In the genomic region with DNA sequence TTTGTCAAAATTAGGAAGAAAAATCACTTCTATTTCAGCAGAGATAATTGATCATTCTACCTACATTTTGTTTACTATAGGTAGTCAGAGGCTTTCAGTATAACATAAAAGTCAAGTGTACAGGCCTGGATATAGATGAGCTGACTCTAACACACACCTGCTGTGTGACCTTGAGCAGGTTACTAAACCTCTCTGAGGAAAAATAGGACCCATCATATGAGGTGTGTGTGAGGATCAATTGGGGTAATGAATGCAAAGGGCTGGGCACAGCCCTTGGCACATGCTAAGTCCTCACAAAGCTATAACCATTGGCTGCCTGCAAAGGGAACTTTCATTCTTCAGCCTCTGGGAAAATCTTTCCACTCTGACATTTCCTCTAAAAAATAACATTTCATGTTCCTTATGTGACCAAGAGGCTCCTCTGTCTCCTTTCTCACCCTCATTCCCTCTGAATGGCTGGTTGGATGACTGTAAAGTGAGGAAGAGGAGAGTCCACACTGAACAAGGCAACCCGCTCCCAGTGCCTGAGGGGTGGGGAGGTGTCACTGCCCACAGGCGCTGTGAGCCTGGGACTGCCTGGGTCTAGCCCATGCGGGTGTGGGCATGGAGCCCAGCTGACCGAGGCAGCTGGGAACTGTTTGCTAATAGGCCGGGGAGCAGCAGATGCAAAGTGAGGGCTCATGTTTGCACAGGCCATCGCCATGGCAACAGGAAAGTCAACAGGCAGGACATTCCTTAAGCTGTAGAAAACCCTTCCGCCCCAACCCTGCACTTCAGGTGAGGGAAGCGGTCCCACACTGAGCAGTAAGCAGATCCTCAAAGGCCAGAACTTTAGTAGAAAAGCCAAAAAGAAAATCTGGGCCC, we compare ENCODE assay signal across 8 cellular contexts. TPM values are rescaled to one million over a fixed set of nuclear protein-coding genes. Genes with fewer than 3 reads are reported as not detected.
DNase-seq lines count a peak whose midpoint lies in the region; ATAC-seq and TF ChIP-seq lines count a peak whose summit lies in the region.

No MANE protein-coding gene starts in this region.

- H3K4me1 Mint-ChIP-seq in glutamatergic neuron (ENCODE audit: low read depth, unreplicated experiment) (peaks cover 18% of the 10 kb centered on the region), osteocyte (ENCODE audit: unreplicated experiment) (peaks cover 71% of the 10 kb centered on the region)

- H3K9me3 Mint-ChIP-seq in glutamatergic neuron (ENCODE audit: unreplicated experiment) = peaks cover 3% of the 10 kb centered on the region
- no peaks in the 10 kb centered on the region for H3K9me3 Mint-ChIP-seq in osteocyte (ENCODE audit: unreplicated experiment)

- in situ Hi-C loops in GM13976 (cut with MboI; ENCODE audit: low sequenced_read_pairs, unreplicated experiment) = no loop called here

- H3K4me3 Mint-ChIP-seq in glutamatergic neuron (ENCODE audit: unreplicated experiment) = no peak overlapping the region
- peak overlapping the region; percentile 49 for H3K4me3 Mint-ChIP-seq in osteocyte (ENCODE audit: unreplicated experiment)

- peak overlapping the region; percentile 87 for H3K27ac Mint-ChIP-seq in glutamatergic neuron (ENCODE audit: unreplicated experiment)
- H3K27ac Mint-ChIP-seq in osteocyte (ENCODE audit: unreplicated experiment) = peak overlapping the region; percentile 99

- H3K36me3 Mint-ChIP-seq in glutamatergic neuron (ENCODE audit: unreplicated experiment) (no peaks in the 10 kb centered on the region), osteocyte (ENCODE audit: unreplicated experiment) (peaks cover 54% of the 10 kb centered on the region)

- ATAC-seq in HG03342 (IDR thresholded peaks at IDR 0.05; ENCODE audit: unreplicated experiment) (no peak), GM18909 (IDR thresholded peaks at IDR 0.05; ENCODE audit: poor library complexity, unreplicated experiment) (no peak)

- TF ChIP-seq CTCF in glutamatergic neuron (IDR thresholded peaks at IDR 0.05; ENCODE audit: partially characterized antibody, unreplicated experiment) (no peak), osteocyte (IDR thresholded peaks at IDR 0.05) (no peak), GM13976 (IDR thresholded peaks at IDR 0.05; ENCODE audit: borderline replicate concordance, control extremely low read depth, extremely low read depth, insufficient read depth, missing control alignments) (no peak)

- H3K27me3 Mint-ChIP-seq in glutamatergic neuron (ENCODE audit: unreplicated experiment) = no peaks in the 10 kb centered on the region
- H3K27me3 Mint-ChIP-seq in osteocyte (ENCODE audit: unreplicated experiment) = no peaks in the 10 kb centered on the region

- DNase-seq in C1 segment of cervical spinal cord (lab: John Stamatoyannopoulos, UW) = peak in 11 of 14 donors; percentile 7 to 80 (median 40)
- peak; percentile 81 to 95 (median 84) for DNase-seq in NCI-H1417 (lab: John Stamatoyannopoulos, UW)
- DNase-seq in UCSD-AML1 (lab: John Stamatoyannopoulos, UW; ENCODE audit: unreplicated experiment) = peak; percentile 15
- peak; percentile 80 for DNase-seq in glutamatergic neuron
- DNase-seq in osteocyte (ENCODE audit: extremely low spot score, unreplicated experiment) = peak; percentile 97
- DNase-seq in GM13976 (ENCODE audit: low spot score) = no peak

RNA-seq across cellular contexts. Expression of a gene that starts 36.8 kb away (rescaled TPM):
- total RNA-seq in glutamatergic neuron (ENCODE audit: unreplicated experiment) (0.42 TPM), osteocyte (470 and 517 TPM in 2 replicates)

RNA-seq across cellular contexts. Expression of a gene that starts 51.1 kb away (rescaled TPM):
- total RNA-seq in glutamatergic neuron (ENCODE audit: unreplicated experiment) = 6.0 TPM
- total RNA-seq in osteocyte = 8.6 and 9.5 TPM in 2 replicates

Comparison
In these comparisons a context has a peak if more than half of its experiments do, and no peak if none do; other contexts are left out.
1. RNA of a gene that starts 36.8 kb away (total RNA-seq): 470 to 517 TPM in osteocyte; 0.42 TPM in glutamatergic neuron (single experiment); every median in the first group is over 100 times any median in the second.